ENCODE assay signal across 29 cellular contexts in genomic region chr18:26002375-26002774, GRCh38.
DNase-seq lines count a peak whose midpoint lies in the region; ATAC-seq and TF ChIP-seq lines count a peak whose summit lies in the region.
"Had no signal": no experiment of that assay in that cellular context is flagged by ENCODE, and none has a peak within 500 bp of the region (broad histone marks: within the 10 kb centered on the region; RNA-seq: fewer than 3 reads in every experiment).

No MANE protein-coding gene starts in this region.

- no peak overlapping the region for H3K56ac ChIP-seq in IMR-90 (ENCODE audit: extremely low read depth, insufficient read depth, low read length)

- in situ Hi-C loops in IMR-90 (cut with MboI; ENCODE audit: low sequenced_read_pairs): no loop called here

- no peaks in the 10 kb centered on the region for H3K4me1 Mint-ChIP-seq in activated naive CD8-positive, alpha-beta T cell treated with anti-CD3 and anti-CD28 coated beads for 36 hours
- H3K4me1 Mint-ChIP-seq: H9 had no signal

- no peak for TF ChIP-seq POLR2A in IMR-90 (IDR thresholded peaks at IDR 0.05; ENCODE audit: low read depth, low read length)

- H2AK5ac ChIP-seq in IMR-90 (ENCODE audit: low read depth, low read length): no peak overlapping the region

- no peaks in the 10 kb centered on the region for H3K36me3 Mint-ChIP-seq in activated naive CD8-positive, alpha-beta T cell treated with anti-CD3 and anti-CD28 coated beads for 36 hours

- H3K14ac ChIP-seq in IMR-90 (replicated peaks; ENCODE audit: low read depth, low read length): no peak overlapping the region

- TF ChIP-seq RAD21 in IMR-90 (IDR thresholded peaks at IDR 0.05; ENCODE audit: low read length): no peak

- no peak overlapping the region for H3K27ac Mint-ChIP-seq in activated naive CD8-positive, alpha-beta T cell treated with anti-CD3 and anti-CD28 coated beads for 36 hours
- H3K27ac Mint-ChIP-seq: activated naive CD8-positive, alpha-beta T cell; H9; progenitor cell of endocrine pancreas had no signal

- no peak overlapping the region for H2AK9ac ChIP-seq in IMR-90 (replicated peaks; ENCODE audit: low read depth, low read length, poor library complexity)

- CTCF ChIA-PET in IMR-90 (lab: Yijun Ruan, JAX): no interaction called here

- BruUV-seq in IMR-90 (replicated peaks; lab: Mats Ljungman, UMichigan): no TSS peak

- no peak overlapping the region for H3K18ac ChIP-seq in IMR-90 (ENCODE audit: low read depth, low read length)

- H3K4me1 ChIP-seq in IMR-90 (ENCODE audit: control insufficient read depth, insufficient read depth, low read length): no peaks in the 10 kb centered on the region
- H3K4me1 ChIP-seq: ascending aorta, Caco-2, left lung, sigmoid colon, testis had no signal

- DNase-seq in GM12865 (ENCODE audit: low read depth) (peak; percentile 17), IMR-90 (peak; percentile 31), choroid plexus epithelial cell (ENCODE audit: low read depth) (peak; percentile 34), NCI-H748 treated with DMSO at 0.1 percent for 48 hours (lab: John Stamatoyannopoulos, UW) (no peak), DMS153 treated with DMSO at 0.1 percent for 48 hours (lab: John Stamatoyannopoulos, UW; ENCODE audit: unreplicated experiment) (no peak)
- DNase-seq in activated naive CD8-positive, alpha-beta T cell treated with anti-CD3 and anti-CD28 coated beads for 36 hours: no peak
- DNase-seq: activated CD4-positive, alpha-beta T cell treated with anti-CD3 and anti-CD28 coated beads for 4 hours; activated effector memory CD4-positive, alpha-beta T cell treated with Interleukin-2 at 50 U/mL for 16 hours; Caco-2; central memory CD4-positive, alpha-beta T cell; DMS79; GF-D8; H9; left lung; NCI-H1105; NCI-H1930; sigmoid colon; SK-N-SH; stimulated activated naive CD4-positive, alpha-beta T cell treated with Interleukin-2 at 50 U/mL for 16 hours; T-helper 2 cell; testis had no signal

- H3K23ac ChIP-seq in IMR-90 (ENCODE audit: low read depth, low read length): no peak overlapping the region

- no peak overlapping the region for H2AFZ ChIP-seq in IMR-90 (replicated peaks; ENCODE audit: low read length, poor library complexity)

- H3K79me1 ChIP-seq in IMR-90 (ENCODE audit: low read depth in 1 of 2, low read length in 2 of 2): no peaks in the 10 kb centered on the region

- no peaks in the 10 kb centered on the region for H3K9me1 ChIP-seq in IMR-90 (ENCODE audit: insufficient read depth, low read length)

- H3K4me2 ChIP-seq in IMR-90 (ENCODE audit: low read depth, low read length): no peak overlapping the region
- H3K4me2 ChIP-seq: SK-N-SH had no signal

- no peaks in the 10 kb centered on the region for H3K36me3 ChIP-seq in IMR-90 (ENCODE audit: control insufficient read depth, insufficient read depth, low read length)
- H3K36me3 ChIP-seq: ascending aorta, left lung, sigmoid colon had no signal

- H3K9ac ChIP-seq in IMR-90 (ENCODE audit: low read depth, low read length): no peak overlapping the region
- H3K9ac ChIP-seq: SK-N-SH had no signal

- intact Hi-C loops in IMR-90 (cut with micrococcal nuclease): no loop called here

- H2BK5ac ChIP-seq in IMR-90 (ENCODE audit: low read depth, low read length, poor library complexity, severe bottlenecking): no peak overlapping the region

- H3K4me3 ChIP-seq in GM12865 (ENCODE audit: low read depth, low read length) (no peak overlapping the region), IMR-90 (ENCODE audit: insufficient read depth, low read depth, low read length) (no peak overlapping the region), choroid plexus epithelial cell (ENCODE audit: low read depth, low read length) (no peak overlapping the region)
- H3K4me3 ChIP-seq: ascending aorta, left lung, sigmoid colon, testis had no signal

- H3K27me3 ChIP-seq in IMR-90 (ENCODE audit: control insufficient read depth, insufficient read depth, low read length): no peaks in the 10 kb centered on the region
- H3K27me3 ChIP-seq: ascending aorta, left lung, sigmoid colon, testis had no signal

- peaks cover 7% of the 10 kb centered on the region for H3K9me3 Mint-ChIP-seq in activated naive CD8-positive, alpha-beta T cell treated with anti-CD3 and anti-CD28 coated beads for 36 hours

- H3K27ac ChIP-seq in IMR-90 (ENCODE audit: insufficient read depth, low read length): no peak overlapping the region
- H3K27ac ChIP-seq: 22Rv1, ascending aorta, C4-2B, left lung, sigmoid colon, testis, VCaP had no signal

- ATAC-seq in HG02642 (IDR thresholded peaks at IDR 0.05; ENCODE audit: poor library complexity, unreplicated experiment) (peak; percentile 54), IMR-90 (ENCODE audit: low read depth) (no peak), GM21825 (IDR thresholded peaks at IDR 0.05; ENCODE audit: unreplicated experiment) (no peak)
- ATAC-seq: left lung had no signal

- no peak overlapping the region for H2BK120ac ChIP-seq in IMR-90 (ENCODE audit: low read depth, low read length)

- H3K4ac ChIP-seq in IMR-90 (ENCODE audit: low read depth, low read length): no peak overlapping the region

- H3K9me3 ChIP-seq in IMR-90 (ENCODE audit: control insufficient read depth, insufficient read depth, low read length): no peaks in the 10 kb centered on the region
- H3K9me3 ChIP-seq: ascending aorta, Caco-2, left lung, sigmoid colon, SK-N-SH, testis had no signal

- no peak overlapping the region for H4K91ac ChIP-seq in IMR-90 (ENCODE audit: insufficient read depth, low read depth, low read length)

- no peaks in the 10 kb centered on the region for H3K27me3 Mint-ChIP-seq in activated naive CD8-positive, alpha-beta T cell treated with anti-CD3 and anti-CD28 coated beads for 36 hours
- H3K27me3 Mint-ChIP-seq: activated naive CD8-positive, alpha-beta T cell; progenitor cell of endocrine pancreas had no signal

- dilution Hi-C loops in IMR-90 (cut with HindIII; ENCODE audit: low sequenced_read_pairs, unreplicated experiment): no loop called here

- H4K8ac ChIP-seq in IMR-90 (ENCODE audit: low read depth in 2 of 2, low read length in 2 of 2): no peak overlapping the region

- H4K20me1 ChIP-seq in IMR-90 (ENCODE audit: insufficient read depth, low read length): no peaks in the 10 kb centered on the region

- no peak overlapping the region for H4K5ac ChIP-seq in IMR-90 (ENCODE audit: low read depth, low read length)

- H2BK20ac ChIP-seq in IMR-90 (ENCODE audit: low read depth, low read length): no peak overlapping the region

- no CpG with 5 or more reads among the region's 1 CpG for WGBS in IMR-90 (ENCODE audit: extremely low coverage in 2 of 2, insufficient read length in 1 of 2), 2 experiments

- H2BK15ac ChIP-seq in IMR-90 (ENCODE audit: low read depth, low read length): no peak overlapping the region

- H3K4me3 Mint-ChIP-seq in activated naive CD8-positive, alpha-beta T cell treated with anti-CD3 and anti-CD28 coated beads for 36 hours: no peak overlapping the region
- H3K4me3 Mint-ChIP-seq: activated naive CD8-positive, alpha-beta T cell; H9 had no signal

- POLR2A ChIA-PET in IMR-90 (lab: Charles Lee; ENCODE audit: unreplicated experiment): no interaction called here

- TF ChIP-seq CTCF in GM12865 (IDR thresholded peaks at IDR 0.05; ENCODE audit: insufficient read depth, low read depth, low read length, missing control alignments) (no peak), IMR-90 (conservative IDR thresholded peaks at IDR 0.05; ENCODE audit: low read depth, low read length) (no peak), choroid plexus epithelial cell (conservative IDR thresholded peaks at IDR 0.05; ENCODE audit: low read depth, low read length) (no peak)

TF ChIP-seq in IMR-90, 13 proteins besides CTCF, POLR2A, EP300 and RAD21:
- no peak for TF ChIP-seq CHD1 (IDR thresholded peaks at IDR 0.05; ENCODE audit: low read depth, low read length)
- no peak for TF ChIP-seq SMC3 (IDR thresholded peaks at IDR 0.05; ENCODE audit: low read depth, low read length)
- no peak for TF ChIP-seq RFX5 (IDR thresholded peaks at IDR 0.05; ENCODE audit: low read depth, low read length)
- no peak for TF ChIP-seq FOS (IDR thresholded peaks at IDR 0.05; ENCODE audit: low read depth, low read length)
- no peak for TF ChIP-seq NFE2L2 (IDR thresholded peaks at IDR 0.05; ENCODE audit: low read depth, low read length)
- TF ChIP-seq MAFK (IDR thresholded peaks at IDR 0.05; ENCODE audit: low read depth, low read length): no peak
- TF ChIP-seq MXI1 (IDR thresholded peaks at IDR 0.05; ENCODE audit: borderline replicate concordance, low read depth, low read length): no peak
- no peak for TF ChIP-seq BHLHE40 (IDR thresholded peaks at IDR 0.05; ENCODE audit: low read depth, low read length)
- TF ChIP-seq ELK1 (IDR thresholded peaks at IDR 0.05; ENCODE audit: borderline replicate concordance, low read depth, low read length): no peak
- no peak for TF ChIP-seq CEBPB (IDR thresholded peaks at IDR 0.05; ENCODE audit: low read depth, low read length)
- no peak for TF ChIP-seq USF2 (IDR thresholded peaks at IDR 0.05; ENCODE audit: low read depth, low read length)
- no peak for TF ChIP-seq RCOR1 (IDR thresholded peaks at IDR 0.05; ENCODE audit: insufficient replicate concordance, low read length)
- TF ChIP-seq MAZ (IDR thresholded peaks at IDR 0.05; ENCODE audit: borderline replicate concordance, low read depth, low read length): no peak

Comparison
In these comparisons a context has a peak if more than half of its experiments do, and no peak if none do; other contexts are left out.
1. DNase-seq: peak in GM12865 (single experiment), IMR-90 (single experiment) and choroid plexus epithelial cell (single experiment); none in NCI-H748 treated with DMSO at 0.1 percent for 48 hours (single experiment), DMS153 treated with DMSO at 0.1 percent for 48 hours (single experiment) and activated naive CD8-positive, alpha-beta T cell treated with anti-CD3 and anti-CD28 coated beads for 36 hours (single experiment).